In genomic region chr1:156858959-156859522, GRCh38 we compare ENCODE assay signal across 9 cellular contexts. TPM values are rescaled to one million over a fixed set of nuclear protein-coding genes. Genes with fewer than 3 reads are reported as not detected.
DNase-seq lines count a peak whose midpoint lies in the region; ATAC-seq and TF ChIP-seq lines count a peak whose summit lies in the region.
"Had no signal": no experiment of that assay in that cellular context is flagged by ENCODE, and none has a peak within 500 bp of the region (broad histone marks: within the 10 kb centered on the region; RNA-seq: fewer than 3 reads in every experiment).

Gene INSRR (minus strand): TSS chr1:156859117. CDS start chr1:156858621, 496 bp downstream.

- no peak for TF ChIP-seq EP300 in suprapubic skin (IDR thresholded peaks at IDR 0.05)

- H3K36me3 ChIP-seq in iPS-18a (ENCODE audit: control insufficient read depth, low read depth, low read length): no peaks in the 10 kb centered on the region
- no peaks in the 10 kb centered on the region for H3K36me3 ChIP-seq in suprapubic skin

- H3K27ac Mint-ChIP-seq in T-helper 2 cell treated with Interferon-gamma antibody and Interleukin-4, amounts not matched to agents 5 μg/mL and 100 μg/mL, for 36 hours: no peak within 1 kb of the TSS
- H3K27ac Mint-ChIP-seq in activated naive CD8-positive, alpha-beta T cell: no peak within 1 kb of the TSS

- no peaks in the 10 kb centered on the region for H3K9me3 Mint-ChIP-seq in T-helper 2 cell treated with Interferon-gamma antibody and Interleukin-4, amounts not matched to agents 5 μg/mL and 100 μg/mL, for 36 hours
- H3K9me3 Mint-ChIP-seq in activated naive CD8-positive, alpha-beta T cell (ENCODE audit: low read depth): no peaks in the 10 kb centered on the region

- H3K9ac ChIP-seq in iPS-18a (ENCODE audit: low read length): no peak within 1 kb of the TSS

- H3K27me3 ChIP-seq in iPS-18a (ENCODE audit: control insufficient read depth, insufficient read depth, low read length) (peaks cover 89% of the 10 kb centered on the region), suprapubic skin (peaks cover 70% of the 10 kb centered on the region)

- peaks cover 37% of the 10 kb centered on the region for H3K4me1 Mint-ChIP-seq in T-helper 2 cell treated with Interferon-gamma antibody and Interleukin-4, amounts not matched to agents 5 μg/mL and 100 μg/mL, for 36 hours (ENCODE audit: low read depth)
- H3K4me1 Mint-ChIP-seq in activated naive CD8-positive, alpha-beta T cell (ENCODE audit: low read depth): peaks cover 31% of the 10 kb centered on the region

- H3K4me1 ChIP-seq in iPS-18a (ENCODE audit: control insufficient read depth, low read depth, low read length): peaks cover 6% of the 10 kb centered on the region
- H3K4me1 ChIP-seq in suprapubic skin: peaks cover 27% of the 10 kb centered on the region

- H3K27ac ChIP-seq in iPS-18a (ENCODE audit: low read length) (no peak within 1 kb of the TSS), suprapubic skin (no peak within 1 kb of the TSS)

- ATAC-seq in HG02763 (IDR thresholded peaks at IDR 0.05; ENCODE audit: unreplicated experiment): no peak

- H3K9me3 ChIP-seq in iPS-18a (ENCODE audit: control insufficient read depth, low read depth, low read length): no peaks in the 10 kb centered on the region
- H3K9me3 ChIP-seq in suprapubic skin: no peaks in the 10 kb centered on the region

- H3K36me3 Mint-ChIP-seq in T-helper 2 cell treated with Interferon-gamma antibody and Interleukin-4, amounts not matched to agents 5 μg/mL and 100 μg/mL, for 36 hours (ENCODE audit: low read depth): no peaks in the 10 kb centered on the region
- no peaks in the 10 kb centered on the region for H3K36me3 Mint-ChIP-seq in activated naive CD8-positive, alpha-beta T cell

- H3K4me3 ChIP-seq in iPS-18a (ENCODE audit: low read length): peak within 1 kb of the TSS; percentile 49
- H3K4me3 ChIP-seq in suprapubic skin: peak within 1 kb of the TSS; percentile 31

- TF ChIP-seq CTCF in suprapubic skin (IDR thresholded peaks at IDR 0.05): no peak

- H3K27me3 Mint-ChIP-seq in T-helper 2 cell treated with Interferon-gamma antibody and Interleukin-4, amounts not matched to agents 5 μg/mL and 100 μg/mL, for 36 hours (ENCODE audit: low read depth): peaks cover 46% of the 10 kb centered on the region
- peaks cover 25% of the 10 kb centered on the region for H3K27me3 Mint-ChIP-seq in activated naive CD8-positive, alpha-beta T cell

- no peak for DNase-seq in T-helper 2 cell treated with Interferon-gamma antibody and Interleukin-4, amounts not matched to agents 5 μg/mL and 100 μg/mL, for 36 hours (ENCODE audit: low spot score)
- DNase-seq in T-helper 2 cell: no peak
- no peak for DNase-seq in suprapubic skin (ENCODE audit: low spot score in 2 of 2)
- no peak for DNase-seq in GOT3 (lab: John Stamatoyannopoulos, UW)
- DNase-seq in RKO (ENCODE audit: low spot score): no peak

- H3K4me3 Mint-ChIP-seq in T-helper 2 cell treated with Interferon-gamma antibody and Interleukin-4, amounts not matched to agents 5 μg/mL and 100 μg/mL, for 36 hours: peak within 1 kb of the TSS; percentile 86
- H3K4me3 Mint-ChIP-seq in activated naive CD8-positive, alpha-beta T cell: peak within 1 kb of the TSS; percentile 85

- no peak for TF ChIP-seq POLR2A in suprapubic skin (IDR thresholded peaks at IDR 0.05)

- WGBS in suprapubic skin: 15% methylated on average over 7 of the region's 39 CpGs

RNA-seq across cellular contexts. Expression of gene INSRR, which starts in this region (rescaled TPM):
- not detected for total RNA-seq in suprapubic skin
- total RNA-seq: Daoy had no signal
